ENCODE assay signal across 24 cellular contexts in the genomic region with DNA sequence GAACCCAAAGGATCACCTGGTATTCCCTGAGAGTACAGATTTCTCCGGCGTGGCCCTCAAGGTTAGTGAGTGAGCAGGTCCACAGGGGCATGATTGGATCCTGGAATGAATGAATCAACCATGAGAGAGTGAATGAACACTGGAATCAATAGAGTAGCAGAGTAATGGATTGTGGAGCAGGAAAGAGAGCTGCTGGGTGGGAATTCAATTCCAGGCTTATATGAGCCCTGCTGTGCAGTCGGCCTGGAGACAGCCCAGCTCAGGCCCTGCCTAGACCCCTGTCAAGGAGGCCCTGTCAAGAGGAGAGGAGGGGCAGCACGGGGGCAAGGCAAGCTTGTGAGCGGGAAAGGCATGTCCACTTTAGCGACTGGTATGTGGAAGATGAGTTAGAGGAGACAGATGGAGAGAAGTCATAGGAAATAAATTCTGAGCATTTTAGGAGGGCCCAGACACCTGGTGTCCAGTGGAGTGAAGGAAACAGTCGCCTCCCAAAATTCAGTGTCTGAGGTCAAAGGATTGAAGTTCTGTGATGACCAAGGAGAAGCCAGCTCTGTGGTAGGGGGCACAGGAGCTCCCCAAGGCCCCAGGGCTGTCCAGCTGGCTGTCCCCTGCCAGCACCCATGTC. TPM values are rescaled to one million over a fixed set of nuclear protein-coding genes. Genes with fewer than 3 reads are reported as not detected.
"Had no signal": no experiment of that assay in that cellular context is flagged by ENCODE, and none has a peak within 500 bp of the region (broad histone marks: within the 10 kb centered on the region; RNA-seq: fewer than 3 reads in every experiment).

No MANE protein-coding gene starts in this region.

- H3K9me3 ChIP-seq: esophagus squamous epithelium, lower lobe of right lung, psoas muscle, SK-N-SH, transverse colon had no signal

- H3K4me1 Mint-ChIP-seq: activated CD4-positive, alpha-beta memory T cell treated with anti-CD3 and anti-CD28 coated beads, Interleukin-2, amount 10 ng/mL, durations not matched to agents 7 days and 5 days; activated CD4-positive, alpha-beta T cell treated with anti-CD3 and anti-CD28 coated beads for 36 hours; central memory CD8-positive, alpha-beta T cell; neural crest cell had no signal

- H3K4me2 ChIP-seq: SK-N-SH had no signal

- DNase-seq: activated CD4-positive, alpha-beta memory T cell treated with anti-CD3 and anti-CD28 coated beads, Interleukin-2, amount 10 ng/mL, durations not matched to agents 7 days and 5 days; activated CD4-positive, alpha-beta T cell treated with anti-CD3 and anti-CD28 coated beads for 36 hours; activated CD8-positive, alpha-beta memory T cell treated with anti-CD3 and anti-CD28 coated beads, Interleukin-2, amount 50 U/mL, for 4 hours; activated effector memory CD4-positive, alpha-beta T cell treated with Interleukin-2 at 50 U/mL for 16 hours; activated naive CD4-positive, alpha-beta T cell treated with anti-CD3 and anti-CD28 coated beads, Interleukin-2, amount 50 U/mL, for 16 hours; activated T-cell treated with anti-CD3 and anti-CD28 coated beads, Interleukin-2, amount 50 U/mL, for 4 hours; aorta; effector memory CD4-positive, alpha-beta T cell; esophagus squamous epithelium; left cardiac atrium; lower lobe of right lung; psoas muscle; right cardiac atrium; SK-N-SH; transverse colon had no signal

- H3K27me3 ChIP-seq: transverse colon had no signal

- H3K9ac ChIP-seq: SK-N-SH had no signal

- H3K4me3 ChIP-seq: esophagus squamous epithelium, lower lobe of right lung, psoas muscle, skin epidermis, transverse colon had no signal

- H3K9me3 Mint-ChIP-seq: activated CD4-positive, alpha-beta memory T cell treated with anti-CD3 and anti-CD28 coated beads, Interleukin-2, amount 10 ng/mL, durations not matched to agents 7 days and 5 days; activated T-cell treated with anti-CD3 and anti-CD28 coated beads, Interleukin-2, amount 50 U/mL, for 4 hours; central memory CD8-positive, alpha-beta T cell; mesothelial cell of epicardium; neural crest cell; stimulated activated naive CD8-positive, alpha-beta T cell treated with anti-CD3 and anti-CD28 coated beads, Interleukin-15, Interleukin-2, amounts not matched to agents 100 ng/mL and 50 ng/mL, for 24 hours; T-helper 2 cell treated with Interferon-gamma antibody and Interleukin-4, amounts not matched to agents 5 μg/mL and 100 μg/mL, for 36 hours; WTC11 had no signal

- H3K27me3 Mint-ChIP-seq: activated CD4-positive, alpha-beta memory T cell treated with anti-CD3 and anti-CD28 coated beads, Interleukin-2, amount 10 ng/mL, durations not matched to agents 7 days and 5 days; activated CD4-positive, alpha-beta T cell treated with anti-CD3 and anti-CD28 coated beads for 36 hours; central memory CD8-positive, alpha-beta T cell; stimulated activated naive CD8-positive, alpha-beta T cell treated with anti-CD3 and anti-CD28 coated beads, Interleukin-15, Interleukin-2, amounts not matched to agents 100 ng/mL and 50 ng/mL, for 24 hours had no signal

- H3K27ac ChIP-seq: esophagus squamous epithelium, psoas muscle, transverse colon had no signal

- H3K4me1 ChIP-seq: esophagus squamous epithelium, psoas muscle had no signal

- H3K4me3 Mint-ChIP-seq: activated CD4-positive, alpha-beta memory T cell treated with anti-CD3 and anti-CD28 coated beads, Interleukin-2, amount 10 ng/mL, durations not matched to agents 7 days and 5 days; activated CD4-positive, alpha-beta T cell treated with anti-CD3 and anti-CD28 coated beads for 36 hours; activated T-cell treated with anti-CD3 and anti-CD28 coated beads, Interleukin-2, amount 50 U/mL, for 4 hours; central memory CD8-positive, alpha-beta T cell; mesothelial cell of epicardium; neural crest cell; stimulated activated naive CD8-positive, alpha-beta T cell treated with anti-CD3 and anti-CD28 coated beads, Interleukin-15, Interleukin-2, amounts not matched to agents 100 ng/mL and 50 ng/mL, for 24 hours; T-helper 2 cell treated with Interferon-gamma antibody and Interleukin-4, amounts not matched to agents 5 μg/mL and 100 μg/mL, for 36 hours; WTC11 had no signal

- H3K36me3 ChIP-seq: esophagus squamous epithelium, transverse colon had no signal

- H3K36me3 Mint-ChIP-seq: mesothelial cell of epicardium, WTC11 had no signal

- ATAC-seq: activated CD4-positive, alpha-beta T cell treated with anti-CD3 and anti-CD28 coated beads for 36 hours; activated T-cell treated with anti-CD3 and anti-CD28 coated beads, Interleukin-2, amount 50 U/mL, for 4 hours; left cardiac atrium; psoas muscle; WTC11 had no signal

- H3K27ac Mint-ChIP-seq: activated CD4-positive, alpha-beta memory T cell treated with anti-CD3 and anti-CD28 coated beads, Interleukin-2, amount 10 ng/mL, durations not matched to agents 7 days and 5 days; activated CD4-positive, alpha-beta T cell treated with anti-CD3 and anti-CD28 coated beads for 36 hours; mesothelial cell of epicardium; stimulated activated naive CD8-positive, alpha-beta T cell treated with anti-CD3 and anti-CD28 coated beads, Interleukin-15, Interleukin-2, amounts not matched to agents 100 ng/mL and 50 ng/mL, for 24 hours; T-helper 2 cell treated with Interferon-gamma antibody and Interleukin-4, amounts not matched to agents 5 μg/mL and 100 μg/mL, for 36 hours; WTC11 had no signal

RNA-seq across cellular contexts. Expression of gene FOLR1, which starts 1.2 kb away (rescaled TPM):
- total RNA-seq: activated CD4-positive, alpha-beta memory T cell treated with anti-CD3 and anti-CD28 coated beads, Interleukin-2, amount 10 ng/mL, durations not matched to agents 7 days and 5 days; activated CD4-positive, alpha-beta T cell treated with anti-CD3 and anti-CD28 coated beads for 36 hours; aorta; glomerular endothelial cell; left cardiac atrium; neural crest cell; osteocyte; transverse colon had no signal

RNA-seq across cellular contexts. Expression of gene FOLR2, which starts 25.9 kb away (rescaled TPM):
- total RNA-seq: activated CD4-positive, alpha-beta memory T cell treated with anti-CD3 and anti-CD28 coated beads, Interleukin-2, amount 10 ng/mL, durations not matched to agents 7 days and 5 days; activated CD4-positive, alpha-beta T cell treated with anti-CD3 and anti-CD28 coated beads for 36 hours; activated T-cell treated with anti-CD3 and anti-CD28 coated beads, Interleukin-2, amount 50 U/mL, for 4 hours; glomerular endothelial cell; mesothelial cell of epicardium; neural crest cell; osteocyte; WTC11 had no signal

RNA-seq across cellular contexts. Expression of gene PHOX2A, which starts 53.3 kb away (rescaled TPM):
- total RNA-seq: activated CD4-positive, alpha-beta memory T cell treated with anti-CD3 and anti-CD28 coated beads, Interleukin-2, amount 10 ng/mL, durations not matched to agents 7 days and 5 days; activated CD4-positive, alpha-beta T cell treated with anti-CD3 and anti-CD28 coated beads for 36 hours; activated T-cell treated with anti-CD3 and anti-CD28 coated beads, Interleukin-2, amount 50 U/mL, for 4 hours; aorta; esophagus squamous epithelium; glomerular endothelial cell; left cardiac atrium; lower lobe of right lung; mesothelial cell of epicardium; osteocyte; psoas muscle; right cardiac atrium had no signal

RNA-seq across cellular contexts. Expression of gene FOLR3, which starts 55.2 kb away (rescaled TPM):
- total RNA-seq: activated CD4-positive, alpha-beta memory T cell treated with anti-CD3 and anti-CD28 coated beads, Interleukin-2, amount 10 ng/mL, durations not matched to agents 7 days and 5 days; activated CD4-positive, alpha-beta T cell treated with anti-CD3 and anti-CD28 coated beads for 36 hours; activated T-cell treated with anti-CD3 and anti-CD28 coated beads, Interleukin-2, amount 50 U/mL, for 4 hours; glomerular endothelial cell; mesothelial cell of epicardium; neural crest cell; osteocyte; transverse colon; WTC11 had no signal
